In the genomic region with DNA sequence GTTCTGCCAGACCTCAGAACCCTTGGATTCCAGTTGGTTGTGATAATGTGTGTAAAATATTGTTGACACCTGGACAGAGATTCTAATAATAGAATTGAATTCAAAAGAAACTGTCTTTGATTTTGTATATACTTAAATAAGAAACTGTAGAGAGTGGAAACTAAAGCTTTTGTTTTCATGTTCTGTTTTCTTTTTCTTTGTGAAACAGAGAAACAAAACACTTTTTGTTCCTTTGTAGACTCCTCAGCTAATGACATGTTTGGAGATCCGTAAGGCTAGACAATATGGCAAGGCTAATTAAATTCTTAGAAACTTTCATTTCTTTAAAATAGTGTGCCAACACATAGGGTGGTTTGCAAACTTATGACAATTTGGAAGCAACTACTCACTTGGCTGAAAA, we compare ENCODE assay signal across 30 cellular contexts.
"Had no signal": no experiment of that assay in that cellular context is flagged by ENCODE, and none has a peak within 500 bp of the region (broad histone marks: within the 10 kb centered on the region; RNA-seq: fewer than 3 reads in every experiment).

No MANE protein-coding gene starts in this region.

- H3K27ac ChIP-seq: left lung, lower lobe of right lung, pancreas, prostate gland, skin epidermis, stomach, testis, thyroid gland, upper lobe of left lung had no signal

- H3K36me3 ChIP-seq: left lung, lower lobe of right lung, pancreas, prostate gland, stomach, thyroid gland, transverse colon, upper lobe of left lung had no signal

- H3K4me3 Mint-ChIP-seq: immature natural killer cell; mesothelial cell of epicardium; naive B cell; natural killer cell; nephron progenitor cell; stimulated activated naive B cell treated with anti-CD40 and anti-IgM and Interleukin-4, amounts not matched to agents 10 μg/mL and 1 μg/mL and 100 μg/mL, for 72 hours had no signal

- H3K4me3 ChIP-seq: left lung, lower lobe of right lung, pancreas, prostate gland, skin epidermis, stomach, testis, thyroid gland, transverse colon, upper lobe of left lung had no signal

- H3K4me1 Mint-ChIP-seq: immature natural killer cell; naive B cell; natural killer cell; nephron progenitor cell; stimulated activated naive B cell treated with anti-CD40 and anti-IgM and Interleukin-4, amounts not matched to agents 10 μg/mL and 1 μg/mL and 100 μg/mL, for 72 hours had no signal

- H3K27me3 Mint-ChIP-seq: naive B cell; stimulated activated naive B cell treated with anti-CD40 and anti-IgM and Interleukin-4, amounts not matched to agents 10 μg/mL and 1 μg/mL and 100 μg/mL, for 72 hours had no signal

- H3K9me3 ChIP-seq: left lung, lower lobe of right lung, pancreas, prostate gland, testis, thyroid gland, transverse colon, upper lobe of left lung had no signal

- ATAC-seq: left colon; left lung; lower lobe of right lung; natural killer cell; pancreas; right cardiac atrium; sciatic nerve; stimulated activated naive B cell treated with anti-CD40 and anti-IgM and Interleukin-4, amounts not matched to agents 10 μg/mL and 1 μg/mL and 100 μg/mL, for 72 hours; stimulated activated naive CD8-positive, alpha-beta T cell treated with anti-CD3 and anti-CD28 coated beads, Interleukin-15, Interleukin-2, amounts not matched to agents 100 U/mL and 50 U/mL, for 24 hours had no signal

- H3K9me3 Mint-ChIP-seq: stimulated activated naive B cell treated with anti-CD40 and anti-IgM and Interleukin-4, amounts not matched to agents 10 μg/mL and 1 μg/mL and 100 μg/mL, for 72 hours had no signal

- DNase-seq: hypothalamus; immature natural killer cell; kidney; left colon; left lung; lower lobe of right lung; mammary epithelial cell; mesenchymal stem cell; naive B cell; natural killer cell; nephron progenitor cell; pancreas; posterior cingulate gyrus; retina; right cardiac atrium; stimulated activated CD4-positive, alpha-beta T cell treated with anti-CD3 and anti-CD28 coated beads, Interleukin-12 subunit alpha, Interleukin-12 subunit beta, amount 100 ng/mL, for 4 hours; stimulated activated CD4-positive, alpha-beta T cell treated with anti-CD3 and anti-CD28 coated beads, Interleukin-15, amount 100 ng/mL, for 24 hours; stimulated activated CD4-positive, alpha-beta T cell treated with anti-CD3 and anti-CD28 coated beads, Interleukin-2, amount 100 ng/mL, for 24 hours; stimulated activated CD4-positive, alpha-beta T cell treated with anti-CD3 and anti-CD28 coated beads, Interleukin-4, amount 100 ng/mL, for 1 hour; stimulated activated naive B cell treated with anti-CD40 and anti-IgM and Interleukin-4, amounts not matched to agents 10 μg/mL and 1 μg/mL and 100 μg/mL, for 72 hours; stimulated activated naive CD8-positive, alpha-beta T cell treated with anti-CD3 and anti-CD28 coated beads, Interleukin-15, Interleukin-2, amounts not matched to agents 100 U/mL and 50 U/mL, for 24 hours; stomach; testis; thyroid gland; transverse colon; upper lobe of left lung had no signal

- H3K27ac Mint-ChIP-seq: immature natural killer cell; mesothelial cell of epicardium; naive B cell; natural killer cell; nephron progenitor cell; stimulated activated naive B cell treated with anti-CD40 and anti-IgM and Interleukin-4, amounts not matched to agents 10 μg/mL and 1 μg/mL and 100 μg/mL, for 72 hours had no signal

- H3K27me3 ChIP-seq: left lung, pancreas, stomach, testis, thyroid gland, transverse colon, upper lobe of left lung had no signal

- H3K4me1 ChIP-seq: left lung, lower lobe of right lung, pancreas, prostate gland, stomach, testis, thyroid gland had no signal

- H3K36me3 Mint-ChIP-seq: immature natural killer cell; mesothelial cell of epicardium; naive B cell; natural killer cell; stimulated activated naive B cell treated with anti-CD40 and anti-IgM and Interleukin-4, amounts not matched to agents 10 μg/mL and 1 μg/mL and 100 μg/mL, for 72 hours had no signal
